In the genomic region with DNA sequence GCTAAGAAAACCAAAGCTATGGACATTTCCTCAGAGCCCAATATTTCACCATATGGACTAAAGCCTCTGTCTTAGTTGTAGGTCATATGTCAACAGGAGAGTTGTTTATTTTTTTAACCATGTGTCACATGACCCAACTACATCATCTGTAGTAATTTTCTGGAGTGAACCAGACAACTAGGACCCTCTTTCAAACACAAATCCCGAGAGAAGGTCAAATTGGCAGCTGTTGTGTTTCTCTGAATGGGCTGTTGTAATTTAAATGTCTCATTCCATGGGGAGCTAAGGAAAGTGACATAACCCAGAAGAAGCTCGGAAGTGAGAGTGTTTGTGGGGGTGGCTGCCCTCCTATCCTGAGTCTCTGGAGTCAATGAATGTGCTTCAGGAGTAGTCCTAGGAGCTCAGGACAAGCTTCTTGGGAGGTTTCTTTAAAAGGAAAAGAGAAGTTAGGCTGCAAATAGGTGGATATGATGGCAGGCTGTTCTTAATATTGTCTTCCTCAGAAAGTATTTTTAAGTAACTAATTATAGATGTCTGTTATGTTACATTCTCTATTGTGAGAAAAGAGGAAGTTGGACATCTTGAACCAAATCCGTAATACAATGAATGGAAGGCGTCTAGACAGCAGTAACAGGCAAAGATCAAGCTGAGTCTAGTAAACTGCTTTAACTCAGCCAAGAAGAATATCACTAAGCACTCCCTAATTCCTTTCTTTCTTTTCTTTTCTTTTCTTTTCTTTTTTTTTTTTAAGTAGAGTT, we compare ENCODE assay signal across 10 cellular contexts. TPM values are rescaled to one million over a fixed set of nuclear protein-coding genes. Genes with fewer than 3 reads are reported as not detected.
DNase-seq lines count a peak whose midpoint lies in the region; ATAC-seq and TF ChIP-seq lines count a peak whose summit lies in the region.
"Had no signal": no experiment of that assay in that cellular context is flagged by ENCODE, and none has a peak within 500 bp of the region (broad histone marks: within the 10 kb centered on the region; RNA-seq: fewer than 3 reads in every experiment).

No MANE protein-coding gene starts in this region.

- H3K4me3 Mint-ChIP-seq in type B pancreatic cell, result no peak overlapping the region
- no peak overlapping the region for H3K4me3 Mint-ChIP-seq in activated T-cell treated with anti-CD3 and anti-CD28 coated beads, Interleukin-2, amount 50 U/mL, for 4 hours

- 44 to 51% methylated on average over 4 of the region's 4 CpGs for WGBS in heart right ventricle, 2 donors

- peak in 5 of 8 donors; percentile 35 to 71 (median 53) for ATAC-seq in heart right ventricle
- peak; percentile 86 for ATAC-seq in HG03103 (IDR thresholded peaks at IDR 0.05; ENCODE audit: low read depth, unreplicated experiment)
- no peak for ATAC-seq in activated T-cell treated with anti-CD3 and anti-CD28 coated beads, Interleukin-2, amount 50 U/mL, for 4 hours
- ATAC-seq: A549 had no signal

- TF ChIP-seq CTCF in heart right ventricle (IDR thresholded peaks at IDR 0.05), result no peak
- no peak for TF ChIP-seq CTCF in type B pancreatic cell (conservative IDR thresholded peaks at IDR 0.05)

- no peaks in the 10 kb centered on the region for H3K27me3 ChIP-seq in heart right ventricle

- no peaks in the 10 kb centered on the region for H3K9me3 Mint-ChIP-seq in type B pancreatic cell
- no peaks in the 10 kb centered on the region for H3K9me3 Mint-ChIP-seq in activated T-cell treated with anti-CD3 and anti-CD28 coated beads, Interleukin-2, amount 50 U/mL, for 4 hours

- no peak overlapping the region for H3K4me3 ChIP-seq in heart right ventricle
- H3K4me3 ChIP-seq: A549, SK-N-MC had no signal

- no peaks in the 10 kb centered on the region for H3K9me3 ChIP-seq in heart right ventricle
- H3K9me3 ChIP-seq: A549 had no signal

- H3K27me3 Mint-ChIP-seq in type B pancreatic cell, result no peaks in the 10 kb centered on the region
- peaks cover 2% of the 10 kb centered on the region for H3K27me3 Mint-ChIP-seq in activated T-cell treated with anti-CD3 and anti-CD28 coated beads, Interleukin-2, amount 50 U/mL, for 4 hours (ENCODE audit: low read depth)

- intact Hi-C loops in heart right ventricle (cut with DNase I), result no loop called here
- intact Hi-C loops in cardiac septum (cut with DNase I), result no loop called here

- H3K4me1 Mint-ChIP-seq in type B pancreatic cell (ENCODE audit: unreplicated experiment), result peaks cover 23% of the 10 kb centered on the region
- H3K4me1 Mint-ChIP-seq in activated T-cell treated with anti-CD3 and anti-CD28 coated beads, Interleukin-2, amount 50 U/mL, for 4 hours (ENCODE audit: low read depth), result no peaks in the 10 kb centered on the region

- peaks cover 0 to 16% (median 0%) of the 10 kb centered on the region in 9 donors for H3K4me1 ChIP-seq in heart right ventricle

- no peaks in the 10 kb centered on the region for H3K36me3 Mint-ChIP-seq in type B pancreatic cell
- H3K36me3 Mint-ChIP-seq in activated T-cell treated with anti-CD3 and anti-CD28 coated beads, Interleukin-2, amount 50 U/mL, for 4 hours (ENCODE audit: insufficient read depth), result no peaks in the 10 kb centered on the region

- H3K36me3 ChIP-seq in heart right ventricle, result no peaks in the 10 kb centered on the region

- peak overlapping the region in 2 of 10 donors; percentile 6 to 30 for H3K27ac ChIP-seq in heart right ventricle
- H3K27ac ChIP-seq: A549, SK-N-MC had no signal

- H3K27ac Mint-ChIP-seq in type B pancreatic cell, result peak overlapping the region; percentile 0

- DNase-seq in heart right ventricle (no peak), cardiac septum (ENCODE audit: low spot score) (no peak), SK-N-DZ (ENCODE audit: low spot score) (peak; percentile 35), type B pancreatic cell (ENCODE audit: extremely low spot score, unreplicated experiment) (no peak), germinal center (ENCODE audit: low spot score) (no peak), DMS153 treated with DMSO at 0.1 percent for 48 hours (lab: John Stamatoyannopoulos, UW; ENCODE audit: unreplicated experiment) (no peak)
- no peak for DNase-seq in activated T-cell treated with anti-CD3 and anti-CD28 coated beads, Interleukin-2, amount 50 U/mL, for 4 hours

RNA-seq across cellular contexts. Expression of gene TMEM167A, which starts 50.1 kb away (rescaled TPM):
- total RNA-seq in heart right ventricle (10 to 100 TPM; 35.5 to 53.5 (median 44.5) TPM), cardiac septum (48.5 TPM), type B pancreatic cell (ENCODE audit: low replicate concordance) (107 and 124 TPM in 2 replicates)
- polyA plus RNA-seq in heart right ventricle, result 10 to 100 TPM; 17.6 to 34.5 TPM
- 101 and 109 TPM in 2 replicates for polyA plus RNA-seq in SK-N-DZ (2014; cell fraction: cytosol; rRNA removed)
- 48.5 and 58.8 TPM in 2 replicates for polyA plus RNA-seq in SK-N-DZ (2014; cell fraction: nucleus; rRNA removed)
- 100 to 1,000 TPM in 2 of 3 donors, 10 to 100 TPM in 1; 99.5 to 114 (median 111) TPM for total RNA-seq in activated T-cell treated with anti-CD3 and anti-CD28 coated beads, Interleukin-2, amount 50 U/mL, for 4 hours

RNA-seq across cellular contexts. Expression of gene XRCC4, which starts 50.2 kb away (rescaled TPM):
- 10 to 100 TPM in 2 of 10 donors, 1 to 10 TPM in 8; 4.0 to 10.7 (median 6.8) TPM for total RNA-seq in heart right ventricle
- 10 to 100 TPM in 1 of 2 donors, 1 to 10 TPM in 1; 3.6 to 14.4 TPM for polyA plus RNA-seq in heart right ventricle
- total RNA-seq in cardiac septum, result 28.8 TPM
- polyA plus RNA-seq in SK-N-DZ (2014; cell fraction: cytosol; rRNA removed), result 26.7 and 31.3 TPM in 2 replicates
- 14.2 and 28.0 TPM in 2 replicates for polyA plus RNA-seq in SK-N-DZ (2014; cell fraction: nucleus; rRNA removed)
- 7.4 TPM in 2 replicates for total RNA-seq in type B pancreatic cell (ENCODE audit: low replicate concordance)
- total RNA-seq in activated T-cell treated with anti-CD3 and anti-CD28 coated beads, Interleukin-2, amount 50 U/mL, for 4 hours, result 1 to 10 TPM; 7.6 to 8.8 (median 8.7) TPM

Comparison
In these comparisons a context has a peak if more than half of its experiments do, and no peak if none do; other contexts are left out.
1. ATAC-seq: peak in heart right ventricle (5 of 8) and HG03103 (single experiment); none in activated T-cell treated with anti-CD3 and anti-CD28 coated beads, Interleukin-2, amount 50 U/mL, for 4 hours (0 of 2).